2 cellular contexts compared by ENCODE assay signal in the genomic region with DNA sequence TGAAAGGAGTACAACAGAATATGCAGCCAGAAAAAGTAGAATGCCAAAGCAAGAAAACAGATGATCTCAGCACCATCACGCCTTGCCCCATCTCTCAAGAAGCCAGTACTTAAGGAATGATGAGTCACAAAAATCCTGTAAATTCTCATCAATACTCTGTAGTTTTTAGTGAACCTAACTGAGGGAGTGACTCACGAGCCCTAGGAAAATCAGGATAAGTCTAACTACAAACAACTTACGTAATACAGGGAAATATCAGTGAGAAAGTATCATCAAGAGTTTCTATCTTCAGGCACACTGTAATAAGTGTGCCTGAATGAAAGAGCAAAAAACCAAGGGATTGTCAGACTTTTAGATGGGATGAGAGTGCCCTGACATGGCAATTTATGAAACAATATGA.
TF ChIP-seq lines count a peak whose summit lies in the region.

No MANE protein-coding gene starts in this region.

TF ChIP-seq in GM23338, 12 proteins besides CTCF, POLR2A, EP300 and RAD21:
- no peak for TF ChIP-seq ETS1 (IDR thresholded peaks at IDR 0.05)
- no peak for TF ChIP-seq STAT1 (IDR thresholded peaks at IDR 0.05; ENCODE audit: unreplicated experiment)
- no peak for TF ChIP-seq CREB1 (CRISPR knock-in tag; IDR thresholded peaks at IDR 0.05; ENCODE audit: low read depth)
- TF ChIP-seq POLR2AphosphoS5 (IDR thresholded peaks at IDR 0.05; ENCODE audit: low read depth) = no peak
- TF ChIP-seq, protein P1, sequence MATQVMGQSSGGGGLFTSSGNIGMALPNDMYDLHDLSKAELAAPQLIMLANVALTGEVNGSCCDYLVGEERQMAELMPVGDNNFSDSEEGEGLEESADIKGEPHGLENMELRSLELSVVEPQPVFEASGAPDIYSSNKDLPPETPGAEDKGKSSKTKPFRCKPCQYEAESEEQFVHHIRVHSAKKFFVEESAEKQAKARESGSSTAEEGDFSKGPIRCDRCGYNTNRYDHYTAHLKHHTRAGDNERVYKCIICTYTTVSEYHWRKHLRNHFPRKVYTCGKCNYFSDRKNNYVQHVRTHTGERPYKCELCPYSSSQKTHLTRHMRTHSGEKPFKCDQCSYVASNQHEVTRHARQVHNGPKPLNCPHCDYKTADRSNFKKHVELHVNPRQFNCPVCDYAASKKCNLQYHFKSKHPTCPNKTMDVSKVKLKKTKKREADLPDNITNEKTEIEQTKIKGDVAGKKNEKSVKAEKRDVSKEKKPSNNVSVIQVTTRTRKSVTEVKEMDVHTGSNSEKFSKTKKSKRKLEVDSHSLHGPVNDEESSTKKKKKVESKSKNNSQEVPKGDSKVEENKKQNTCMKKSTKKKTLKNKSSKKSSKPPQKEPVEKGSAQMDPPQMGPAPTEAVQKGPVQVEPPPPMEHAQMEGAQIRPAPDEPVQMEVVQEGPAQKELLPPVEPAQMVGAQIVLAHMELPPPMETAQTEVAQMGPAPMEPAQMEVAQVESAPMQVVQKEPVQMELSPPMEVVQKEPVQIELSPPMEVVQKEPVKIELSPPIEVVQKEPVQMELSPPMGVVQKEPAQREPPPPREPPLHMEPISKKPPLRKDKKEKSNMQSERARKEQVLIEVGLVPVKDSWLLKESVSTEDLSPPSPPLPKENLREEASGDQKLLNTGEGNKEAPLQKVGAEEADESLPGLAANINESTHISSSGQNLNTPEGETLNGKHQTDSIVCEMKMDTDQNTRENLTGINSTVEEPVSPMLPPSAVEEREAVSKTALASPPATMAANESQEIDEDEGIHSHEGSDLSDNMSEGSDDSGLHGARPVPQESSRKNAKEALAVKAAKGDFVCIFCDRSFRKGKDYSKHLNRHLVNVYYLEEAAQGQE (IDR thresholded peaks at IDR 0.05; ENCODE audit: unreplicated experiment) = no peak
- no peak for TF ChIP-seq JUNB (IDR thresholded peaks at IDR 0.05; ENCODE audit: unreplicated experiment)
- TF ChIP-seq ZNF114 (CRISPR knock-in tag; IDR thresholded peaks at IDR 0.05) = no peak

TF ChIP-seq in endothelial cell of umbilical vein, 7 proteins besides CTCF, POLR2A, EP300 and RAD21:
- no peak for TF ChIP-seq MAX (IDR thresholded peaks at IDR 0.05; ENCODE audit: insufficient read depth, insufficient read length)
- peak; percentile 8 for TF ChIP-seq JUN (IDR thresholded peaks at IDR 0.05; ENCODE audit: borderline replicate concordance, insufficient read depth, insufficient read length, low read depth)
